ENCODE assay signal across 21 cellular contexts in the genomic region with DNA sequence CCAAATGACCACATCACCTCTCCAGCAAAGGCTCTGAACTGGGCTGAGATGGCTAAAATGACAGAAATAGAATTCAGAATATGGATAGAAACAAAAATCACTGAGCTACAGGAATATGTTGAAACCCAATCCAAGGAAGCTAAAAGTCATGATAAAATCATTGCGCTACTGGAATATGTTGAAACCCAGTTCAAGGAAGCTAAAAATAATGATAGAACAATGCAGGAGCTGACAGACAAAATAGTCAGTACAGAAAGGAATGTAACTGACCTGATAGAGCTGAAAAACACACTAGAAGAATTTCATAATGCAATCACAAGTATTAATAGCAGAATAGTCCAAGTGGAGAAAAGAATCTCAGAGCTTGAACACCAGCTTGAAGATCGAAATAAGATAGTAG.
"Had no signal": no experiment of that assay in that cellular context is flagged by ENCODE, and none has a peak within 500 bp of the region (broad histone marks: within the 10 kb centered on the region; RNA-seq: fewer than 3 reads in every experiment).

No MANE protein-coding gene starts in this region.

- DNase-seq: cerebellar nuclear complex; cortex of kidney; effector CD8-positive, alpha-beta T cell; effector memory CD8-positive, alpha-beta T cell; endodermal cell; erythroblast; esophagus squamous epithelium; foreskin fibroblast; foreskin melanocyte; gastrocnemius medialis; glutamatergic neuron; head of caudate nucleus; heart right ventricle; hippocampal formation; left cardiac atrium; left lung; left ventricle myocardium superior; lower lobe of right lung; mesenchymal stem cell; mucosa of descending colon had no signal

- H3K9me3 ChIP-seq: gastrocnemius medialis had no signal

- H3K4me1 ChIP-seq: gastrocnemius medialis, left lung, lower lobe of right lung had no signal

- H3K36me3 ChIP-seq: esophagus squamous epithelium, gastrocnemius medialis, heart right ventricle, left lung, lower lobe of right lung had no signal

- H3K27ac ChIP-seq: epithelial cell of prostate, esophagus squamous epithelium, gastrocnemius medialis, heart right ventricle, left lung, lower lobe of right lung had no signal

- H3K27me3 ChIP-seq: esophagus squamous epithelium, gastrocnemius medialis, heart right ventricle, left lung had no signal

- H3K4me3 ChIP-seq: esophagus squamous epithelium, gastrocnemius medialis, heart right ventricle, left lung, lower lobe of right lung, mucosa of descending colon had no signal
